ENCODE assay signal across 8 cellular contexts in the genomic region with DNA sequence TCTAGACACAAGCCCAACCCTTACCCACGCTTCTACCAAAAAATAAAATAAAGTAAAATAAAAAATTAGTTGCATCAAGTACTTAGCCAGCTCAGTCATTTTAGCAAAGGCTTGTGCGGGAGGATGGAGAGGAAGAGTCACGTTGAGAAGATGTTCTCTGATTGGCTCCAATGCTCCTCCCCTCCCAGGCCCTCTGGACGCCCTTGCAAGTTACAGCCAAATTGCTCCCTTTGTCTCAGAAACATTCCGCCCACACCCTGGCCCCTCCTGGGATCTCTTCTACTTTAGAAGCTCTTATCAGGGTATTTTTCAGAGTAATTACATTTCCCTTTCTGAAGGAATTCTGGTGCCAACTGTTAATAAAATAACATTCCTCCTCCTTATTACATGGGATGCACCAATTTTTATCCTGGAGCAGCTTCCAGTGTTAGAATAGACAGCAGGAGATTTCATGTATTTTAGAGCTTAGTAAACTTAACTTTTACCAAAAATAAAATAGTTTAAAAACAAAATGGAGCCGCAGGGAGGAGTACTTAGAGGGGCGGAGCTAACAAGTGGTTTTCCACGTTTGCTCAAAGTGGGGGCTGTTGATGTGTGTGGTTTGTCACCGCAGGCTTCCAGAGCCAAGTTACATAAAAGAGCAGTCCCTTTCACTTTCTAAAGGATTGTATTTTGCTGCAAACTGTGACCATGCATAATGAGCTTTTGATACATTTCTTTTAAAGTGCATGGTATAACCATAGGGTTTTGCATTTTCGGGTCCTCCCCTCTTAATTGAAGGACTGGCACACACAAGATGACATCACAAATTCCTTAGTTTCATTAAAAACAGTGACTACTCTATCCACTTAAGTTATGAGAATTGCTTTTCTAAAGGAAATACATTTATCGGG.
DNase-seq lines count a peak whose midpoint lies in the region; ATAC-seq and TF ChIP-seq lines count a peak whose summit lies in the region.

No MANE protein-coding gene starts in this region.

- peak overlapping the region; percentile 72 to 91 for H3K27ac Mint-ChIP-seq in natural killer cell treated with Interleukin-12 subunit alpha and Interleukin-12 subunit beta and Interleukin-15 and Interleukin-18, amount 100 ng/mL, for 72 hours
- no peak overlapping the region for H3K27ac Mint-ChIP-seq in progenitor cell of endocrine pancreas

- H3K36me3 ChIP-seq in tibial nerve: no peaks in the 10 kb centered on the region

- H3K36me3 Mint-ChIP-seq in natural killer cell treated with Interleukin-12 subunit alpha and Interleukin-12 subunit beta and Interleukin-15 and Interleukin-18, amount 100 ng/mL, for 72 hours: peaks cover 8% of the 10 kb centered on the region
- peaks cover 2% of the 10 kb centered on the region for H3K36me3 Mint-ChIP-seq in progenitor cell of endocrine pancreas (ENCODE audit: insufficient read depth)

- H3K27me3 ChIP-seq in tibial nerve: no peaks in the 10 kb centered on the region

- H3K9me3 Mint-ChIP-seq in natural killer cell treated with Interleukin-12 subunit alpha and Interleukin-12 subunit beta and Interleukin-15 and Interleukin-18, amount 100 ng/mL, for 72 hours: peaks cover 3% of the 10 kb centered on the region
- peaks cover 8% of the 10 kb centered on the region for H3K9me3 Mint-ChIP-seq in progenitor cell of endocrine pancreas (ENCODE audit: low read depth)

- peak overlapping the region; percentile 8 to 45 (median 18) for H3K4me3 ChIP-seq in tibial nerve

- peak overlapping the region; percentile 46 to 85 (median 68) for H3K27ac ChIP-seq in tibial nerve

- WGBS in tibial nerve, 2 donors: 12 to 14% methylated on average over 11 of the region's 11 CpGs

- ATAC-seq in natural killer cell treated with Interleukin-12 subunit alpha and Interleukin-12 subunit beta and Interleukin-15 and Interleukin-18, amount 100 ng/mL, for 72 hours: peak; percentile 96 to 97
- no peak for ATAC-seq in HG03571 (IDR thresholded peaks at IDR 0.05; ENCODE audit: unreplicated experiment)

- no peaks in the 10 kb centered on the region for H3K27me3 Mint-ChIP-seq in natural killer cell treated with Interleukin-12 subunit alpha and Interleukin-12 subunit beta and Interleukin-15 and Interleukin-18, amount 100 ng/mL, for 72 hours
- no peaks in the 10 kb centered on the region for H3K27me3 Mint-ChIP-seq in progenitor cell of endocrine pancreas

- peak overlapping the region; percentile 73 for H3K4me3 Mint-ChIP-seq in natural killer cell treated with Interleukin-12 subunit alpha and Interleukin-12 subunit beta and Interleukin-15 and Interleukin-18, amount 100 ng/mL, for 72 hours
- no peak overlapping the region for H3K4me3 Mint-ChIP-seq in progenitor cell of endocrine pancreas (ENCODE audit: low read depth)

- TF ChIP-seq POLR2A in tibial nerve (IDR thresholded peaks at IDR 0.05): no peak

- H3K9me3 ChIP-seq in tibial nerve: no peaks in the 10 kb centered on the region

- H3K4me1 Mint-ChIP-seq in natural killer cell treated with Interleukin-12 subunit alpha and Interleukin-12 subunit beta and Interleukin-15 and Interleukin-18, amount 100 ng/mL, for 72 hours (ENCODE audit: low read depth in 2 of 2): peaks cover 58 to 60% of the 10 kb centered on the region in 2 donors
- peaks cover 1% of the 10 kb centered on the region for H3K4me1 Mint-ChIP-seq in progenitor cell of endocrine pancreas (ENCODE audit: low read depth)

- peak in 1 of 2 donors; percentile 30 for TF ChIP-seq EP300 in tibial nerve (IDR thresholded peaks at IDR 0.05)

- TF ChIP-seq CTCF in tibial nerve (IDR thresholded peaks at IDR 0.05): no peak
- TF ChIP-seq CTCF in progenitor cell of endocrine pancreas (IDR thresholded peaks at IDR 0.05; ENCODE audit: unreplicated experiment): no peak

- DNase-seq in EL (peak; percentile 31), LHCN-M2 (ENCODE audit: low read depth) (peak; percentile 71), tibial nerve (ENCODE audit: low spot score in 2 of 2) (peak; percentile 57 to 67), progenitor cell of endocrine pancreas (ENCODE audit: low spot score, unreplicated experiment) (no peak)
- peak; percentile 14 for DNase-seq in activated CD4-positive, alpha-beta T cell treated with anti-CD3 and anti-CD28 coated beads for 24 hours (ENCODE audit: low read depth in 2 of 2)
- DNase-seq in effector CD8-positive, alpha-beta T cell (lab: John Stamatoyannopoulos, UW): peak; percentile 25
- peak; percentile 88 for DNase-seq in natural killer cell treated with Interleukin-12 subunit alpha and Interleukin-12 subunit beta and Interleukin-15 and Interleukin-18, amount 100 ng/mL, for 72 hours (ENCODE audit: low spot score)

- peaks cover 0 to 31% (median 4%) of the 10 kb centered on the region in 4 donors for H3K4me1 ChIP-seq in tibial nerve
